8 cellular contexts compared by ENCODE assay signal in genomic region chr14:88384653-88385205, GRCh38. TPM values are rescaled to one million over a fixed set of nuclear protein-coding genes. Genes with fewer than 3 reads are reported as not detected.
DNase-seq lines count a peak whose midpoint lies in the region; ATAC-seq and TF ChIP-seq lines count a peak whose summit lies in the region.

No MANE protein-coding gene starts in this region.

- peaks cover 19% of the 10 kb centered on the region for H3K4me1 ChIP-seq in neuron (ENCODE audit: insufficient read depth, low read length)

- H3K4me3 ChIP-seq in GM12865 (ENCODE audit: low read depth, low read length) (peak overlapping the region; percentile 97), epithelial cell of esophagus (ENCODE audit: low read length) (peak overlapping the region; percentile 92), neuron (ENCODE audit: low read length) (peak overlapping the region; percentile 94)

- no peaks in the 10 kb centered on the region for H3K9me3 ChIP-seq in neuron (ENCODE audit: low read length)

- DNase-seq in GM12865 (ENCODE audit: low read depth) (no peak), RPMI7951 (ENCODE audit: low read depth) (peak; percentile 13), epithelial cell of esophagus (ENCODE audit: low read depth) (peak; percentile 59), NCI-H446 (lab: John Stamatoyannopoulos, UW) (no peak), T1000 (lab: John Stamatoyannopoulos, UW) (no peak), activated gamma-delta T cell (lab: John Stamatoyannopoulos, UW) (no peak)

- ATAC-seq in GM19351 (IDR thresholded peaks at IDR 0.05; ENCODE audit: unreplicated experiment), result no peak

- H3K36me3 ChIP-seq in neuron (ENCODE audit: insufficient read depth, low read length), result no peaks in the 10 kb centered on the region

- no peaks in the 10 kb centered on the region for H3K27me3 ChIP-seq in neuron (ENCODE audit: insufficient read depth, low read length)

- TF ChIP-seq CTCF in GM12865 (IDR thresholded peaks at IDR 0.05; ENCODE audit: insufficient read depth, low read depth, low read length, missing control alignments), result no peak
- no peak for TF ChIP-seq CTCF in epithelial cell of esophagus (IDR thresholded peaks at IDR 0.05; ENCODE audit: insufficient read depth, low read depth, low read length, missing control alignments)

- peak overlapping the region; percentile 97 for H2AFZ ChIP-seq in neuron (ENCODE audit: low read depth, low read length)

RNA-seq across cellular contexts. Expression of gene SPATA7, which starts 0.7 kb away (rescaled TPM):
- 5.9 and 10.1 TPM in 2 replicates for total RNA-seq in RPMI7951 (2014; rRNA removed; shearing (Covaris generic))

Comparison
In these comparisons a context has a peak if more than half of its experiments do, and no peak if none do; other contexts are left out.
1. DNase-seq: peak in RPMI7951 (single experiment) and epithelial cell of esophagus (single experiment); none in GM12865 (single experiment), NCI-H446 (0 of 2), T1000 (single experiment) and activated gamma-delta T cell (single experiment).
2. Peak in every context shown above with its lines, with median percentiles within 50 percentile points of each other: H3K4me3 ChIP-seq.